In the genomic region with DNA sequence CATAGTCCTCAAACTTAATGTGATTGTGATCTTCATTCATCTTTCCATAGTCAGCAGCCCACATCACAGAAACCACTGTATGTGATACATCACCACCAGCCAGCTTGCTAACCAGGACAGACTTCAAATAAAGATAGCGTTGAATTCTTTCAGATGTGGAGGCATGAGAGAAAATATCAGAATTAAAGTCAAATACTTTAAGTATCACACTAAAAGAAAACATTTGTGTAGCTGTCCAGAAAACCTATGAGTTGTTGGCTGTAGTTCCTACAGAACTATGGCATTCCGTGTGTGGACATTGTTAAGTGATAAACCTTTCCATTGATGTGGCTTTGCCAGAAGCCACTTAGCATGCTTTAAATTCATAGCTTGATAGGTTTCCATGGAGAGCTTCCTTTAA, we compare ENCODE assay signal across 22 cellular contexts.
DNase-seq lines count a peak whose midpoint lies in the region; ATAC-seq, FAIRE-seq and TF ChIP-seq lines count a peak whose summit lies in the region.
"Had no signal": no experiment of that assay in that cellular context is flagged by ENCODE, and none has a peak within 500 bp of the region (broad histone marks: within the 10 kb centered on the region; RNA-seq: fewer than 3 reads in every experiment).

No MANE protein-coding gene starts in this region.

- H3K36me3 ChIP-seq in HepG2 (replicated peaks in 1 of 2; ENCODE audit: control insufficient read depth in 1 of 2, insufficient read depth in 2 of 2, low read length in 2 of 2) (no peaks in the 10 kb centered on the region), right lobe of liver (no peaks in the 10 kb centered on the region), esophagus muscularis mucosa (no peaks in the 10 kb centered on the region)
- H3K36me3 ChIP-seq: SJSA1 had no signal

- FAIRE-seq in HepG2 (lab: Jason Lieb, UNC) (no peak), TTC549 (lab: Jason Lieb, UNC) (peak; percentile 97), urothelium cell line (lab: Jason Lieb, UNC) (peak; percentile 66)
- FAIRE-seq: GM12891, RCC 7860 had no signal

- no peak overlapping the region for H3K9ac ChIP-seq in HepG2 (ENCODE audit: insufficient read depth, low read depth, low read length)
- H3K9ac ChIP-seq: GM23248 had no signal

- intact Hi-C loops in HepG2 (cut with micrococcal nuclease; ENCODE audit: unreplicated experiment) (loop anchor here (2.0 kb wide), 1 partner anchor 27 kb away; no protein-coding TSS in a partner anchor), right lobe of liver (cut with DNase I) (no loop called here), esophagus muscularis mucosa (cut with DNase I) (no loop called here)

- no peaks in the 10 kb centered on the region for H4K20me1 ChIP-seq in HepG2 (ENCODE audit: insufficient read depth, low read length)

- H2AFZ ChIP-seq in HepG2 (ENCODE audit: low read length) = no peak overlapping the region
- H2AFZ ChIP-seq: GM23248 had no signal

- no peak overlapping the region for H3K4me3 ChIP-seq in HepG2 (replicated peaks in 1 of 3; ENCODE audit: insufficient read depth in 1 of 3, low read depth in 2 of 3, low read length in 3 of 3)
- H3K4me3 ChIP-seq in right lobe of liver = no peak overlapping the region
- H3K4me3 ChIP-seq in esophagus muscularis mucosa = no peak overlapping the region
- H3K4me3 ChIP-seq: GM23248, SJSA1 had no signal

- H3K27ac ChIP-seq in HepG2 (ENCODE audit: extremely low read length, insufficient read depth, low read length) (no peak overlapping the region), right lobe of liver (no peak overlapping the region), esophagus muscularis mucosa (replicated peaks in 1 of 4) (no peak overlapping the region)
- H3K27ac ChIP-seq: C4-2B, GM23248, HL-60, SJSA1 had no signal

- TF ChIP-seq POLR2A in HepG2 (IDR thresholded peaks at IDR 0.05; ENCODE audit: insufficient read depth in 1 of 2, low read depth in 2 of 2, low read length in 2 of 2) (no peak), right lobe of liver (IDR thresholded peaks at IDR 0.05) (no peak), esophagus muscularis mucosa (IDR thresholded peaks at IDR 0.05; ENCODE audit: low read depth) (no peak)

- TF ChIP-seq EP300 in HepG2 (IDR thresholded peaks at IDR 0.05; ENCODE audit: low read depth in 2 of 2, low read length in 2 of 2) = no peak
- no peak for TF ChIP-seq EP300 in HepG2 (CRISPR knock-in tag; IDR thresholded peaks at IDR 0.05; ENCODE audit: borderline replicate concordance)
- TF ChIP-seq EP300 in esophagus muscularis mucosa (IDR thresholded peaks at IDR 0.05) = no peak

- no peaks in the 10 kb centered on the region for H3K79me2 ChIP-seq in HepG2 (ENCODE audit: insufficient read depth, low read length)

- no peak for TF ChIP-seq RAD21 in HepG2 (CRISPR knock-in tag; IDR thresholded peaks at IDR 0.05)

- CTCF ChIA-PET in HepG2 (lab: Yijun Ruan, JAX; ENCODE audit: low intra/inter-chr PET ratio, low total read pairs) = no interaction called here

- no peaks in the 10 kb centered on the region for H3K9me3 ChIP-seq in HepG2 (ENCODE audit: low read length)
- H3K9me3 ChIP-seq in right lobe of liver = no peaks in the 10 kb centered on the region
- H3K9me3 ChIP-seq in esophagus muscularis mucosa = no peaks in the 10 kb centered on the region
- H3K9me3 ChIP-seq: SJSA1 had no signal

- DNase-seq in HepG2 (ENCODE audit: low spot score) (peak; percentile 49), right lobe of liver (no peak), esophagus muscularis mucosa (ENCODE audit: extremely low spot score) (peak; percentile 17), urothelium cell line (ENCODE audit: low spot score) (peak; percentile 9), globus pallidus (ENCODE audit: low spot score) (no peak)
- DNase-seq: DND-41, GM23248, KG1, NCI-H1092 treated with DMSO at 0.1 percent for 48 hours, NCI-H1436 treated with DMSO at 0.1 percent for 48 hours, NCI-H2029, NCI-H524 treated with DMSO at 0.1 percent for 48 hours, OCI-M1 had no signal

- 57% methylated on average over 2 of the region's 2 CpGs for WGBS in HepG2 (ENCODE audit: low lambda C conversion rate)
- WGBS in right lobe of liver (ENCODE audit: insufficient coverage, low coverage, low lambda C conversion rate, missing lambda C conversion rate) = 72% methylated on average over 2 of the region's 2 CpGs
- WGBS in esophagus muscularis mucosa = 68% methylated on average over 2 of the region's 2 CpGs

- no peak for ATAC-seq in HepG2
- no peak for ATAC-seq in right lobe of liver
- no peak for ATAC-seq in HG03342 (IDR thresholded peaks at IDR 0.05; ENCODE audit: unreplicated experiment)
- ATAC-seq in HG03354 (IDR thresholded peaks at IDR 0.05; ENCODE audit: poor library complexity, severe bottlenecking, unreplicated experiment) = no peak
- ATAC-seq: Right ventricle myocardium inferior had no signal

- H3K4me2 ChIP-seq in HepG2 (ENCODE audit: low read depth, low read length) = no peak overlapping the region

- no TSS peak for BruUV-seq in HepG2 (replicated peaks; lab: Mats Ljungman, UMichigan)

- no peak for TF ChIP-seq CTCF in HepG2 (CRISPR knock-in tag; IDR thresholded peaks at IDR 0.05)
- TF ChIP-seq CTCF in right lobe of liver (IDR thresholded peaks at IDR 0.05) = no peak
- no peak for TF ChIP-seq CTCF in esophagus muscularis mucosa (IDR thresholded peaks at IDR 0.05)

- no peaks in the 10 kb centered on the region for H3K27me3 ChIP-seq in HepG2 (ENCODE audit: control insufficient read depth in 1 of 2, insufficient read depth in 2 of 2, low read length in 2 of 2)
- H3K27me3 ChIP-seq in right lobe of liver = no peaks in the 10 kb centered on the region
- peaks cover 0 to 10% (median 0%) of the 10 kb centered on the region in 4 donors for H3K27me3 ChIP-seq in esophagus muscularis mucosa
- H3K27me3 ChIP-seq: SJSA1 had no signal

- H3K4me1 ChIP-seq in HepG2 (ENCODE audit: insufficient read depth, low read length) = no peaks in the 10 kb centered on the region
- no peaks in the 10 kb centered on the region for H3K4me1 ChIP-seq in right lobe of liver
- H3K4me1 ChIP-seq in esophagus muscularis mucosa = no peaks in the 10 kb centered on the region

- POLR2A ChIA-PET in HepG2 (lab: Yijun Ruan, JAX) = no interaction called here

- in situ Hi-C loops in HepG2 (cut with HindIII; ENCODE audit: extremely low pct_ligation_motif_present, low pct_unique_long_range_greater_than_20kb) = no loop called here

TF ChIP-seq in HepG2, 621 proteins besides CTCF, POLR2A, EP300 and RAD21:
- TF ChIP-seq, protein P1, sequence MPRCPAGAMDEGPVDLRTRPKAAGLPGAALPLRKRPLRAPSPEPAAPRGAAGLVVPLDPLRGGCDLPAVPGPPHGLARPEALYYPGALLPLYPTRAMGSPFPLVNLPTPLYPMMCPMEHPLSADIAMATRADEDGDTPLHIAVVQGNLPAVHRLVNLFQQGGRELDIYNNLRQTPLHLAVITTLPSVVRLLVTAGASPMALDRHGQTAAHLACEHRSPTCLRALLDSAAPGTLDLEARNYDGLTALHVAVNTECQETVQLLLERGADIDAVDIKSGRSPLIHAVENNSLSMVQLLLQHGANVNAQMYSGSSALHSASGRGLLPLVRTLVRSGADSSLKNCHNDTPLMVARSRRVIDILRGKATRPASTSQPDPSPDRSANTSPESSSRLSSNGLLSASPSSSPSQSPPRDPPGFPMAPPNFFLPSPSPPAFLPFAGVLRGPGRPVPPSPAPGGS (CRISPR knock-in tag; IDR thresholded peaks at IDR 0.05) = no peak

Comparison
In these comparisons a context has a peak if more than half of its experiments do, and no peak if none do; other contexts are left out.
1. DNase-seq: peak in HepG2 (single experiment), esophagus muscularis mucosa (single experiment) and urothelium cell line (single experiment); none in right lobe of liver (0 of 3) and globus pallidus (single experiment).